10 cellular contexts compared by ENCODE assay signal in the genomic region with DNA sequence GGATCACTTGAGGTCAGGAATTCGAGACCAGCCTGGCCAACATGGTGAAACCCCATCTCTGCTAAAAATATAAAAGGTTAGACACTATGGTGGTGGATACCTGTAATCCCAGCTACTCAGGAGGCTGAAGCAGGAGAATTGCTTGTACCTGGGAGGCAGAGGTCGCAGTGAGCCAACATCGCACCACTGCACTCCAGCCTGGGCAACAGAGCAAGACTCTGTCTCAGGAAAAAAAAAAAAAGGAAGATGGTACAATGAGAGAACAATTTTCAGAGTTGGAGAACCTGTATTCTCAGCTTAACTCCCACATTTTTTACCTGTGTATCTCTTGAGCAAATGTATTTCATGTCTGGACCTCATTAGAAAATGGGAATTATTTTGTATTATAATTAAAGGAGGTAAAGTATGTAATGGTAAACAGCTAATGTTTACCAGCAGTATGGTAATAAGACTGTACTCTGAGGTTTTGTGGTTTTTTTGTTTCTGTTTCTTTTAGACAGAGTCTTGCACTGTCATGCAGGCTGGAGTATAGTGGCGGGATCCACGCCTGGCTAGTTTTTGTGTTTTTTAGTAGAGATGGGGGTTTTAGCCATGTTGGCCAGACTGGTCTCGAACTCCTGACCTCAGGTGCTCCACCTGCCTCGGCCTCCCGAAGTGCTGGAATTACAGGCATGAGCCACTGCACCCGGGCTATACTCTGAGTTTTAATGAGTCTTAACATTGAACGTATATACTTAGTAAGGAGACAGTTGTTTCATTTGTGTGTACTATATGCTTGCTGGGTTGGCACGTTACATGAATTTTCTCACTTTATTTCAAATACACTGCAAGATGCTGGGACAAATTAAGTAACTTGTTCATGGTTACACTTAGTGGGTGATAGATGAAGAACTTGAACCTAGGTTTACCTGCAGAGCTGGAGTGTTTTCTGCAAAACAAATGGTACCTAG. TPM values are rescaled to one million over a fixed set of nuclear protein-coding genes. Genes with fewer than 3 reads are reported as not detected.
DNase-seq lines count a peak whose midpoint lies in the region; ATAC-seq lines count a peak whose summit lies in the region.
"Had no signal": no experiment of that assay in that cellular context is flagged by ENCODE, and none has a peak within 500 bp of the region (broad histone marks: within the 10 kb centered on the region; RNA-seq: fewer than 3 reads in every experiment).

No MANE protein-coding gene starts in this region.

- WGBS in aorta, 2 donors: 90 to 94% methylated on average over 11 of the region's 11 CpGs

- intact Hi-C loops in aorta (cut with DNase I): no loop called here

- H3K36me3 ChIP-seq in aorta (ENCODE audit: control insufficient read depth in 1 of 2, insufficient read depth in 2 of 2, low read length in 1 of 2): no peaks in the 10 kb centered on the region
- H3K36me3 ChIP-seq: thoracic aorta had no signal

- H3K27ac ChIP-seq in aorta (ENCODE audit: low read depth in 1 of 2, low read length in 2 of 2): no peak overlapping the region
- H3K27ac ChIP-seq: thoracic aorta had no signal

- H3K9me3 ChIP-seq in aorta (ENCODE audit: control insufficient read depth, low read length): no peaks in the 10 kb centered on the region
- H3K9me3 ChIP-seq: thoracic aorta had no signal

- H3K4me3 ChIP-seq in aorta (ENCODE audit: low read length in 2 of 2): no peak overlapping the region
- H3K4me3 ChIP-seq: thoracic aorta had no signal

- in situ Hi-C loops in Caki2 (cut with HindIII; ENCODE audit: low pct_unique_long_range_greater_than_20kb, low sequenced_read_pairs): no loop called here

- H3K27me3 ChIP-seq in aorta (ENCODE audit: control insufficient read depth in 1 of 2, insufficient read depth in 2 of 2, low read length in 1 of 2): no peaks in the 10 kb centered on the region

- DNase-seq in Caki2 (ENCODE audit: low read depth): peak; percentile 39
- DNase-seq in amniotic epithelial cell (ENCODE audit: low read depth): peak; percentile 52
- DNase-seq in T-helper 9 cell: no peak
- DNase-seq in iPS-NIHi7 (ENCODE audit: extremely low spot score): no peak
- DNase-seq in aorta: no peak
- no peak for DNase-seq in DMS 273 (lab: John Stamatoyannopoulos, UW; ENCODE audit: unreplicated experiment)
- DNase-seq: PC-3 had no signal

- ATAC-seq in GM19463 (IDR thresholded peaks at IDR 0.05; ENCODE audit: unreplicated experiment): peak; percentile 96
- peak; percentile 97 for ATAC-seq in HG03280 (IDR thresholded peaks at IDR 0.05; ENCODE audit: unreplicated experiment)
- ATAC-seq in aorta (ENCODE audit: low FRiP score): no peak
- ATAC-seq: PC-3 had no signal

- peaks cover 0 to 5% of the 10 kb centered on the region in 2 donors for H3K4me1 ChIP-seq in aorta (ENCODE audit: control insufficient read depth in 1 of 2, insufficient read depth in 2 of 2, low read length in 2 of 2)

RNA-seq across cellular contexts. Expression of gene UHRF2, which starts 16.2 kb away (rescaled TPM):
- 4.8 and 6.0 TPM in 2 replicates for total RNA-seq in Caki2 (2014; rRNA removed; shearing (Covaris generic); ENCODE audit: low replicate concordance)
- 10 to 100 TPM; 38.2 to 60.3 TPM for total RNA-seq in aorta
- polyA plus RNA-seq in aorta: 10 to 100 TPM; 13.0 to 25.7 TPM

Comparison
In these comparisons a context has a peak if more than half of its experiments do, and no peak if none do; other contexts are left out.
1. DNase-seq: peak in Caki2 (single experiment) and amniotic epithelial cell (single experiment); none in T-helper 9 cell (single experiment), iPS-NIHi7 (single experiment), aorta (0 of 2) and DMS 273 (single experiment).